Comparison of ENCODE assay signal across 20 cellular contexts in the genomic region with DNA sequence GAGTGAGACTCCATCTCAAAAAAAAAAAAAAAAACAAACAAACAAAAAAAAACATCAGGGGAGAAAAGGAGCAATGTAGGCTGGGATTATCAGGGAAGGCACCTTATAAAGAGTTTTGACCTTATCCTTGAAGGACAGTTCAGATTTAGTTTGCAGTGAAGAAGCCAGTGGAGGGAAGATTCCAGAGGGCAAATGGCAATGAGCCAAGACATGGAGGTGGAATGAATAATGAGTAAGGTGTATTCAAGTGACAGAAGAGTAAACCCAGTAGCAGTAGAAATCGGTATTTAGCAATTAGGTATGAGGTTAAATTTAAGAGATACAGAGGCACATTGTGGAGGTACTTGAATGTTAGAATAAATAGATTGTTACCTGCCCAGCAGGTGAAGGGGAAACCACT.
"Had no signal": no experiment of that assay in that cellular context is flagged by ENCODE, and none has a peak within 500 bp of the region (broad histone marks: within the 10 kb centered on the region; RNA-seq: fewer than 3 reads in every experiment).

No MANE protein-coding gene starts in this region.

- H3K27ac Mint-ChIP-seq: activated CD4-positive, alpha-beta memory T cell treated with anti-CD3 and anti-CD28 coated beads, Interleukin-2, amount 10 ng/mL, durations not matched to agents 7 days and 5 days; immature natural killer cell; stimulated activated naive B cell treated with anti-CD40 and anti-IgM and Interleukin-4, amounts not matched to agents 10 μg/mL and 1 μg/mL and 100 μg/mL, for 72 hours had no signal

- H3K4me3 Mint-ChIP-seq: activated CD4-positive, alpha-beta memory T cell treated with anti-CD3 and anti-CD28 coated beads, Interleukin-2, amount 10 ng/mL, durations not matched to agents 7 days and 5 days; activated T-cell treated with anti-CD3 and anti-CD28 coated beads, Interleukin-2, amount 50 U/mL, for 72 hours; immature natural killer cell; stimulated activated naive B cell treated with anti-CD40 and anti-IgM and Interleukin-4, amounts not matched to agents 10 μg/mL and 1 μg/mL and 100 μg/mL, for 72 hours; T-helper 17 cell had no signal

- H3K9me3 Mint-ChIP-seq: activated T-cell treated with anti-CD3 and anti-CD28 coated beads, Interleukin-2, amount 50 U/mL, for 72 hours; immature natural killer cell had no signal

- H3K4me3 ChIP-seq: body of pancreas, left lung, smooth muscle cell, thoracic aorta had no signal

- H3K36me3 Mint-ChIP-seq: immature natural killer cell; stimulated activated naive B cell treated with anti-CD40 and anti-IgM and Interleukin-4, amounts not matched to agents 10 μg/mL and 1 μg/mL and 100 μg/mL, for 72 hours had no signal

- H3K4me2 ChIP-seq: smooth muscle cell had no signal

- ATAC-seq: activated T-cell treated with anti-CD3 and anti-CD28 coated beads, Interleukin-2, amount 50 U/mL, for 72 hours; body of pancreas; left lung; naive thymus-derived CD4-positive, alpha-beta T cell; sciatic nerve; stimulated activated naive B cell treated with anti-CD40 and anti-IgM and Interleukin-4, amounts not matched to agents 10 μg/mL and 1 μg/mL and 100 μg/mL, for 72 hours; T-helper 17 cell had no signal

- H3K36me3 ChIP-seq: left lung, thoracic aorta had no signal

- H3K9me3 ChIP-seq: body of pancreas, left lung, thoracic aorta had no signal

- H3K27me3 ChIP-seq: body of pancreas, left lung had no signal

- H3K27me3 Mint-ChIP-seq: activated CD4-positive, alpha-beta memory T cell treated with anti-CD3 and anti-CD28 coated beads, Interleukin-2, amount 10 ng/mL, durations not matched to agents 7 days and 5 days; T-helper 17 cell had no signal

- DNase-seq: activated CD4-positive, alpha-beta memory T cell treated with anti-CD3 and anti-CD28 coated beads, Interleukin-2, amount 10 ng/mL, durations not matched to agents 7 days and 5 days; activated CD4-positive, alpha-beta T cell treated with anti-CD3 and anti-CD28 coated beads for 4 hours; activated CD4-positive, CD25-positive, alpha-beta regulatory T cell; activated effector memory CD4-positive, alpha-beta T cell treated with anti-CD3 and anti-CD28 coated beads, Interleukin-2, amount 50 U/mL, for 16 hours; activated naive CD4-positive, alpha-beta T cell treated with anti-CD3 and anti-CD28 coated beads, Interleukin-2, amount 50 U/mL, for 16 hours; activated T-cell treated with anti-CD3 and anti-CD28 coated beads, Interleukin-2, amount 50 U/mL, for 72 hours; anterior cingulate cortex; body of pancreas; erythroblast; foreskin fibroblast; immature natural killer cell; left lung; naive thymus-derived CD4-positive, alpha-beta T cell; posterior cingulate gyrus; stimulated activated CD4-positive, alpha-beta T cell treated with anti-CD3 and anti-CD28 coated beads, Interleukin-15, amount 100 ng/mL, for 24 hours; stimulated activated naive B cell treated with anti-CD40 and anti-IgM and Interleukin-4, amounts not matched to agents 10 μg/mL and 1 μg/mL and 100 μg/mL, for 72 hours; T-helper 17 cell had no signal
